In genomic region chr17:47224971-47225370, GRCh38 we compare ENCODE assay signal across 13 cellular contexts. TPM values are rescaled to one million over a fixed set of nuclear protein-coding genes. Genes with fewer than 3 reads are reported as not detected.
DNase-seq lines count a peak whose midpoint lies in the region; ATAC-seq and TF ChIP-seq lines count a peak whose summit lies in the region.
"Had no signal": no experiment of that assay in that cellular context is flagged by ENCODE, and none has a peak within 500 bp of the region (broad histone marks: within the 10 kb centered on the region; RNA-seq: fewer than 3 reads in every experiment).

No MANE protein-coding gene starts in this region.

- peak overlapping the region in 5 of 8 donors; percentile 22 to 90 (median 40) for H3K27ac Mint-ChIP-seq in CD8-positive, alpha-beta memory T cell
- no peak overlapping the region for H3K27ac Mint-ChIP-seq in CD4-positive, alpha-beta T cell
- H3K27ac Mint-ChIP-seq: B cell, GM23338 had no signal

- no peak overlapping the region for H3K4me3 ChIP-seq in CD8-positive, alpha-beta memory T cell (ENCODE audit: low read length)
- H3K4me3 ChIP-seq in brain microvascular endothelial cell (ENCODE audit: low read depth, low read length) (no peak overlapping the region), skeletal muscle tissue (ENCODE audit: low read length in 3 of 3) (no peak overlapping the region), H7 (ENCODE audit: insufficient read depth, low read depth, low read length) (no peak overlapping the region)
- H3K4me3 ChIP-seq: GM23338 had no signal

- in situ Hi-C loops in brain microvascular endothelial cell (cut with HindIII; ENCODE audit: low pct_ligation_motif_present, low sequenced_read_pairs), result no loop called here

- H3K9me3 Mint-ChIP-seq in CD8-positive, alpha-beta memory T cell, result peaks cover 0 to 3% (median 0%) of the 10 kb centered on the region in 5 donors
- no peaks in the 10 kb centered on the region for H3K9me3 Mint-ChIP-seq in CD4-positive, alpha-beta T cell

- no peak for TF ChIP-seq CTCF in brain microvascular endothelial cell (IDR thresholded peaks at IDR 0.05; ENCODE audit: low read depth, low read length, missing control alignments)
- no peak for TF ChIP-seq CTCF in CD4-positive, alpha-beta T cell (IDR thresholded peaks at IDR 0.05)

- peaks cover 19% of the 10 kb centered on the region for H3K4me1 ChIP-seq in CD8-positive, alpha-beta memory T cell (ENCODE audit: insufficient read depth, low read length)
- H3K4me1 ChIP-seq in skeletal muscle tissue (ENCODE audit: control insufficient read depth in 3 of 3, insufficient read depth in 3 of 3, low read length in 3 of 3), result peaks cover 19 to 27% (median 25%) of the 10 kb centered on the region in 3 donors

- POLR2A ChIA-PET in CD8-positive, alpha-beta memory T cell (lab: Charles Lee), result no interaction called here
- POLR2A ChIA-PET in CD4-positive, alpha-beta T cell (lab: Charles Lee), result interaction anchor here (1.0 kb wide), 1 partner anchor 99 kb away, joined by 3 read pairs; no protein-coding TSS in a partner anchor

- no peaks in the 10 kb centered on the region for H3K9me3 ChIP-seq in CD8-positive, alpha-beta memory T cell (ENCODE audit: low read length)
- H3K9me3 ChIP-seq in skeletal muscle tissue (ENCODE audit: control insufficient read depth in 3 of 3, low read length in 3 of 3), result no peaks in the 10 kb centered on the region
- H3K9me3 ChIP-seq in CD4-positive, alpha-beta T cell (ENCODE audit: control insufficient read depth, low read length), result no peaks in the 10 kb centered on the region

- CTCF ChIA-PET in CD8-positive, alpha-beta memory T cell (lab: Charles Lee), result interaction anchor here (1.0 kb wide), 1 partner anchor 382 kb away, joined by 3 read pairs; no protein-coding TSS in a partner anchor
- CTCF ChIA-PET in CD4-positive, alpha-beta T cell (lab: Charles Lee), result no interaction called here

- H3K27me3 Mint-ChIP-seq in CD8-positive, alpha-beta memory T cell, result peaks cover 0 to 1% of the 10 kb centered on the region in 2 donors
- peaks cover 6% of the 10 kb centered on the region for H3K27me3 Mint-ChIP-seq in CD4-positive, alpha-beta T cell
- H3K27me3 Mint-ChIP-seq: B cell had no signal

- H3K27ac ChIP-seq in CD8-positive, alpha-beta memory T cell (ENCODE audit: low read depth, low read length), result peak overlapping the region; percentile 44
- H3K27ac ChIP-seq in brain microvascular endothelial cell (peak overlapping the region; percentile 89), layer of hippocampus (ENCODE audit: low read depth, low read length) (peak overlapping the region; percentile 55), skeletal muscle tissue (ENCODE audit: low read depth, low read length) (peak overlapping the region; percentile 87)
- no peak overlapping the region for H3K27ac ChIP-seq in CD4-positive, alpha-beta T cell (ENCODE audit: low read depth, low read length)

- intact Hi-C loops in CD4-positive, alpha-beta T cell (cut with DNase I, micrococcal nuclease), result no loop called here

- DNase-seq in CD8-positive, alpha-beta memory T cell, result no peak
- no peak for DNase-seq in brain microvascular endothelial cell
- DNase-seq in H7, result no peak
- no peak for DNase-seq in glomerular visceral epithelial cell (ENCODE audit: extremely low spot score)
- no peak for DNase-seq in SIG-M5 treated with dmso at 0.1 percent for 504 hours (lab: John Stamatoyannopoulos, UW; ENCODE audit: unreplicated experiment)
- DNase-seq in CD4-positive, alpha-beta T cell, result no peak
- DNase-seq: activated CD4-positive, alpha-beta T cell treated with anti-CD3 and anti-CD28 coated beads, Interleukin-2, amount 50 U/mL, for 1 hour; activated gamma-delta T cell treated with Interleukin-2 at 50 U/mL for 16 hours; NCI-H524 treated with DMSO at 0.1 percent for 48 hours had no signal

- H3K36me3 Mint-ChIP-seq in CD8-positive, alpha-beta memory T cell, result no peaks in the 10 kb centered on the region
- H3K36me3 Mint-ChIP-seq in CD4-positive, alpha-beta T cell (ENCODE audit: low read depth), result no peaks in the 10 kb centered on the region

- H3K27me3 ChIP-seq in CD8-positive, alpha-beta memory T cell (ENCODE audit: insufficient read depth, low read length, poor library complexity, severe bottlenecking), result no peaks in the 10 kb centered on the region
- H3K27me3 ChIP-seq in brain microvascular endothelial cell (replicated peaks) (no peaks in the 10 kb centered on the region), layer of hippocampus (ENCODE audit: control insufficient read depth, insufficient read depth, low read length) (no peaks in the 10 kb centered on the region), skeletal muscle tissue (ENCODE audit: control insufficient read depth in 3 of 3, insufficient read depth in 3 of 3, low read length in 3 of 3) (no peaks in the 10 kb centered on the region), H7 (ENCODE audit: control insufficient read depth, insufficient read depth, low read length) (peaks cover 1% of the 10 kb centered on the region; the same call in 1 of the 2 replicates)
- no peaks in the 10 kb centered on the region for H3K27me3 ChIP-seq in CD4-positive, alpha-beta T cell (ENCODE audit: control insufficient read depth, insufficient read depth, low read length)

- no peaks in the 10 kb centered on the region for H3K36me3 ChIP-seq in CD8-positive, alpha-beta memory T cell (ENCODE audit: insufficient read depth, low read length)
- no peaks in the 10 kb centered on the region for H3K36me3 ChIP-seq in brain microvascular endothelial cell (replicated peaks)
- no peaks in the 10 kb centered on the region for H3K36me3 ChIP-seq in skeletal muscle tissue (ENCODE audit: control insufficient read depth in 3 of 3, insufficient read depth in 3 of 3, low read length in 3 of 3)
- H3K36me3 ChIP-seq in H7 (replicated peaks; ENCODE audit: control insufficient read depth, insufficient read depth, low read length), result no peaks in the 10 kb centered on the region

- ATAC-seq in CD4-positive, alpha-beta T cell (ENCODE audit: poor library complexity), result no peak
- ATAC-seq: GM23338 had no signal

- peaks cover 24 to 30% (median 26%) of the 10 kb centered on the region in 3 donors for H3K4me1 Mint-ChIP-seq in CD8-positive, alpha-beta memory T cell
- peaks cover 17% of the 10 kb centered on the region for H3K4me1 Mint-ChIP-seq in CD4-positive, alpha-beta T cell (ENCODE audit: low read depth)

- H3K9ac ChIP-seq in skeletal muscle tissue (ENCODE audit: low read depth in 1 of 3, low read length in 3 of 3), result peak overlapping the region in 2 of 3 donors; percentile 13 to 53

- no peak overlapping the region for H3K4me3 Mint-ChIP-seq in CD8-positive, alpha-beta memory T cell
- H3K4me3 Mint-ChIP-seq in CD4-positive, alpha-beta T cell, result no peak overlapping the region
- H3K4me3 Mint-ChIP-seq: B cell, GM23338 had no signal

RNA-seq across cellular contexts. Expression of gene MYL4, which starts 15.8 kb away (rescaled TPM):
- total RNA-seq in CD8-positive, alpha-beta memory T cell, result not detected
- polyA plus RNA-seq in CD8-positive, alpha-beta memory T cell, result not detected
- 610 TPM for total RNA-seq in skeletal muscle tissue
- not detected in 2 replicates for total RNA-seq in H7 (2014; rRNA removed; shearing (Covaris generic))
- total RNA-seq in CD4-positive, alpha-beta T cell, result not detected
- total RNA-seq: GM23338 had no signal

RNA-seq across cellular contexts. Expression of gene ITGB3, which starts 28.7 kb away (rescaled TPM):
- under 1 TPM; 0.07 to 0.13 TPM for total RNA-seq in CD8-positive, alpha-beta memory T cell
- not detected for polyA plus RNA-seq in CD8-positive, alpha-beta memory T cell
- 11.0 TPM for total RNA-seq in skeletal muscle tissue
- total RNA-seq in H7 (2014; rRNA removed; shearing (Covaris generic)), result 0.07 and 0.35 TPM in 2 replicates
- total RNA-seq in CD4-positive, alpha-beta T cell, result under 1 TPM in 1 of 2 experiments, not detected in 1; 0.05 TPM
- polyA plus RNA-seq: GM23338 had no signal

RNA-seq across cellular contexts. Expression of gene CDC27, which starts 35.9 kb away (rescaled TPM):
- total RNA-seq in CD8-positive, alpha-beta memory T cell, result 100 to 1,000 TPM; 113 to 116 TPM
- polyA plus RNA-seq in CD8-positive, alpha-beta memory T cell, result 96.2 TPM
- total RNA-seq in skeletal muscle tissue, result 71.0 TPM
- total RNA-seq in H7 (2014; rRNA removed; shearing (Covaris generic)), result 45.9 and 67.7 TPM in 2 replicates
- total RNA-seq in CD4-positive, alpha-beta T cell, result 10 to 100 TPM; 52.5 to 52.8 TPM

Comparison
In these comparisons a context has a peak if more than half of its experiments do, and no peak if none do; other contexts are left out.
1. RNA of gene MYL4, which starts 15.8 kb away (total RNA-seq): 610 TPM in skeletal muscle tissue (single experiment); not detected in CD8-positive, alpha-beta memory T cell, not detected in H7 and not detected in CD4-positive, alpha-beta T cell; every median in the first group is over 100 times any median in the second.